ENCODE assay signal across 1 cellular context in the genomic region with DNA sequence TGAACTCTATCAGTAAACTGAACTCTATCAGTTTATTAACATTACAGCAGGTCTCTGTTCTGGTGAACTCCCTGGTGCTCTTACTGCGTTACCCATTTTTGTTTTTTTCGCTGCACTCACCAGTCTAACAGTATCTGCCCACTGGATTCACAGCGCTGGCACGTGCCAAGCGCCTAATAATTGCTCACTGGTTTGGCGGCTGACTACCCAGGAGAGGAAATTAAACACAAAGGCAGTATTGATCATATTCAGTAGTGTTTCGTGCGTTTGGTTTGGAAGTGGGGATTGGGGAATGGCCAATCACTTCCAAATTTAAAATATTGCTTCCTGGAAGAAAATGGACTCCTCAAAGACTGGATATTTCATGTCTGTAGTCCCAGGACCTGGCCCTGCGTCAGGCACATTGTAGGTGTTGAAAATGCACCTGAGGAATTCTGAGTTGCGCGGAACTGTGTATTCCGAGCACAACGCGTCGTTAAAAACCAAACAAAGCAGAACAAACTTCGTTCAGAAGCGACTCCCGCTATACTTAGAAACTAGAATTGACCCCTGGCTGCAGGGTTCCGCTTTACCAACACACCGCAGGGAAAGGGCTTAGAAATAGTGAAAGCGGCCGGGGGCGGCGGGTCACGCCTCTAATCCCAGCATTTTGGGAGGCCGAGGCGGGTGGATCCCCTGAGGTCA.
TF ChIP-seq lines count a peak whose summit lies in the region.

No MANE protein-coding gene starts in this region.

TF ChIP-seq in HepG2, 621 proteins besides CTCF, POLR2A, EP300 and RAD21 (continued from another document):
- TF ChIP-seq, protein P1, sequence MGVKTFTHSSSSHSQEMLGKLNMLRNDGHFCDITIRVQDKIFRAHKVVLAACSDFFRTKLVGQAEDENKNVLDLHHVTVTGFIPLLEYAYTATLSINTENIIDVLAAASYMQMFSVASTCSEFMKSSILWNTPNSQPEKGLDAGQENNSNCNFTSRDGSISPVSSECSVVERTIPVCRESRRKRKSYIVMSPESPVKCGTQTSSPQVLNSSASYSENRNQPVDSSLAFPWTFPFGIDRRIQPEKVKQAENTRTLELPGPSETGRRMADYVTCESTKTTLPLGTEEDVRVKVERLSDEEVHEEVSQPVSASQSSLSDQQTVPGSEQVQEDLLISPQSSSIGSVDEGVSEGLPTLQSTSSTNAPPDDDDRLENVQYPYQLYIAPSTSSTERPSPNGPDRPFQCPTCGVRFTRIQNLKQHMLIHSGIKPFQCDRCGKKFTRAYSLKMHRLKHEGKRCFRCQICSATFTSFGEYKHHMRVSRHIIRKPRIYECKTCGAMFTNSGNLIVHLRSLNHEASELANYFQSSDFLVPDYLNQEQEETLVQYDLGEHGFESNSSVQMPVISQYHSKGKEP (CRISPR knock-in tag; IDR thresholded peaks at IDR 0.05) = peak; percentile 40; the same call in 1 of the 2 replicates
- TF ChIP-seq ZNF530 (CRISPR knock-in tag; IDR thresholded peaks at IDR 0.05; ENCODE audit: low read depth) (no peak), ZNF615 (CRISPR knock-in tag; IDR thresholded peaks at IDR 0.05; ENCODE audit: borderline replicate concordance) (no peak), ZNF431 (CRISPR knock-in tag; IDR thresholded peaks at IDR 0.05; ENCODE audit: borderline replicate concordance, low read depth) (0 out of 2 replicates have a peak, but pooled peaks have one; percentile 53), EEA1 (CRISPR knock-in tag; IDR thresholded peaks at IDR 0.05; ENCODE audit: borderline replicate concordance) (no peak; the same call in 1 of the 2 replicates), ONECUT2 (CRISPR knock-in tag; IDR thresholded peaks at IDR 0.05) (peak; percentile 44; the same call in 1 of the 2 replicates), REPIN1 (CRISPR knock-in tag; IDR thresholded peaks at IDR 0.05; ENCODE audit: borderline replicate concordance, low read depth) (no peak), GFI1 (CRISPR knock-in tag; IDR thresholded peaks at IDR 0.05; ENCODE audit: borderline replicate concordance) (no peak; the same call in 1 of the 2 replicates), HOXA7 (CRISPR knock-in tag; IDR thresholded peaks at IDR 0.05) (no peak), MEIS1 (CRISPR knock-in tag; IDR thresholded peaks at IDR 0.05; ENCODE audit: borderline replicate concordance) (no peak), ZNF577 (CRISPR knock-in tag; IDR thresholded peaks at IDR 0.05; ENCODE audit: borderline replicate concordance, low read depth) (no peak), ZNF598 (CRISPR knock-in tag; IDR thresholded peaks at IDR 0.05; ENCODE audit: borderline replicate concordance) (0 out of 2 replicates have a peak, but pooled peaks have one; percentile 12), NFKB2 (CRISPR knock-in tag; IDR thresholded peaks at IDR 0.05; ENCODE audit: borderline replicate concordance) (no peak), NCOA2 (CRISPR knock-in tag; IDR thresholded peaks at IDR 0.05) (no peak), MTA3 (CRISPR knock-in tag; IDR thresholded peaks at IDR 0.05) (no peak)
- TF ChIP-seq, protein P2, sequence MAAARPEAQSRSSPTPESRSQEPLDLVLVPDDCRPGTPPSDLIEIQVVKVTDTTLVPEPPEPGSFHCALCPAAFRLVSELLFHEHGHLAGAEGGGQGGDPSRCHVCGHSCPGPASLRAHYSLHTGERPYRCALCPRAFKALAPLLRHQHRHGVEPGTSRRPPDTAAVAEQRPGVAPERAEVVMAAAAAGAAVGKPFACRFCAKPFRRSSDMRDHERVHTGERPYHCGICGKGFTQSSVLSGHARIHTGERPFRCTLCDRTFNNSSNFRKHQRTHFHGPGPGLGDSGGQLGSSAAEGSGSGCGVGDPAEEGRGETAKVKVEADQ (CRISPR knock-in tag; IDR thresholded peaks at IDR 0.05; ENCODE audit: borderline replicate concordance) = 0 out of 2 replicates have a peak, but pooled peaks have one; percentile 17
- TF ChIP-seq, protein P3, sequence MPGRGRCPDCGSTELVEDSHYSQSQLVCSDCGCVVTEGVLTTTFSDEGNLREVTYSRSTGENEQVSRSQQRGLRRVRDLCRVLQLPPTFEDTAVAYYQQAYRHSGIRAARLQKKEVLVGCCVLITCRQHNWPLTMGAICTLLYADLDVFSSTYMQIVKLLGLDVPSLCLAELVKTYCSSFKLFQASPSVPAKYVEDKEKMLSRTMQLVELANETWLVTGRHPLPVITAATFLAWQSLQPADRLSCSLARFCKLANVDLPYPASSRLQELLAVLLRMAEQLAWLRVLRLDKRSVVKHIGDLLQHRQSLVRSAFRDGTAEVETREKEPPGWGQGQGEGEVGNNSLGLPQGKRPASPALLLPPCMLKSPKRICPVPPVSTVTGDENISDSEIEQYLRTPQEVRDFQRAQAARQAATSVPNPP (CRISPR knock-in tag; IDR thresholded peaks at IDR 0.05) = no peak
- TF ChIP-seq, protein P4, sequence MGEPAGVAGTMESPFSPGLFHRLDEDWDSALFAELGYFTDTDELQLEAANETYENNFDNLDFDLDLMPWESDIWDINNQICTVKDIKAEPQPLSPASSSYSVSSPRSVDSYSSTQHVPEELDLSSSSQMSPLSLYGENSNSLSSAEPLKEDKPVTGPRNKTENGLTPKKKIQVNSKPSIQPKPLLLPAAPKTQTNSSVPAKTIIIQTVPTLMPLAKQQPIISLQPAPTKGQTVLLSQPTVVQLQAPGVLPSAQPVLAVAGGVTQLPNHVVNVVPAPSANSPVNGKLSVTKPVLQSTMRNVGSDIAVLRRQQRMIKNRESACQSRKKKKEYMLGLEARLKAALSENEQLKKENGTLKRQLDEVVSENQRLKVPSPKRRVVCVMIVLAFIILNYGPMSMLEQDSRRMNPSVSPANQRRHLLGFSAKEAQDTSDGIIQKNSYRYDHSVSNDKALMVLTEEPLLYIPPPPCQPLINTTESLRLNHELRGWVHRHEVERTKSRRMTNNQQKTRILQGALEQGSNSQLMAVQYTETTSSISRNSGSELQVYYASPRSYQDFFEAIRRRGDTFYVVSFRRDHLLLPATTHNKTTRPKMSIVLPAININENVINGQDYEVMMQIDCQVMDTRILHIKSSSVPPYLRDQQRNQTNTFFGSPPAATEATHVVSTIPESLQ (CRISPR knock-in tag; conservative IDR thresholded peaks at IDR 0.05) = 0 out of 2 replicates have a peak, but pooled peaks have one; percentile 41
